In the genomic region with DNA sequence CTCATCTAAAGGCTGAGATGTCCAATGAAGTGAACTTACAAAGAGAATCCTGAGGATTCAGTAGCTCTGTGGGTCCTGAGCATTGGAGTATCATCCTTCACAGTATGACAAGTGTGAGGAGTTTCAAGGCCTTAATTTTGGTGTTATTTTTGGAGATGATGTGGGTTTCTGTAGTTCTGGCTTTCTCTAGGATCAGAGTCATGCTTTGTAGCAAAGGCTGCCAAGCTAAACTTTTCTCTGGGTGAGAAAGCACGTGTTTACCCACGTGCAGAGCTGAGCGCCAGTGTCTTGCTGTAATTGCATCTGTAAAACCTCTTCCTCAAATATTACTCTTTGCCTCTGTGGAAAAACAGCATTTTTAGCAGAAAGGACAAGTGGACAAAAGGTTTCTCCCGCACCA, we compare ENCODE assay signal across 15 cellular contexts.
DNase-seq lines count a peak whose midpoint lies in the region; ATAC-seq, FAIRE-seq and TF ChIP-seq lines count a peak whose summit lies in the region.
"Had no signal": no experiment of that assay in that cellular context is flagged by ENCODE, and none has a peak within 500 bp of the region (broad histone marks: within the 10 kb centered on the region; RNA-seq: fewer than 3 reads in every experiment).

No MANE protein-coding gene starts in this region.

- ATAC-seq in Right ventricle myocardium superior (ENCODE audit: poor library complexity) = peak; percentile 86

- H3K36me3 Mint-ChIP-seq in astrocyte (ENCODE audit: low read depth, unreplicated experiment) = no peaks in the 10 kb centered on the region

- H3K27me3 ChIP-seq in astrocyte (ENCODE audit: insufficient read depth, low read length) (no peaks in the 10 kb centered on the region), ovary (no peaks in the 10 kb centered on the region)
- H3K27me3 ChIP-seq: hepatocyte had no signal

- H3K36me3 ChIP-seq in astrocyte (ENCODE audit: insufficient read depth, low read length) (no peaks in the 10 kb centered on the region), ovary (no peaks in the 10 kb centered on the region)

- peaks cover 3% of the 10 kb centered on the region for H3K4me1 ChIP-seq in astrocyte (ENCODE audit: insufficient read depth, low read length)
- H3K4me1 ChIP-seq in ovary (ENCODE audit: insufficient read depth) = peaks cover 2% of the 10 kb centered on the region

- H3K4me2 ChIP-seq in astrocyte (ENCODE audit: low read length) = no peak overlapping the region
- H3K4me2 ChIP-seq: hepatocyte, smooth muscle cell had no signal

- H3K4me3 Mint-ChIP-seq in astrocyte (ENCODE audit: unreplicated experiment) = no peak overlapping the region
- H3K4me3 Mint-ChIP-seq: T-helper 1 cell treated with Interleukin-12 subunit alpha and Interleukin-12 subunit beta and Interleukin-4 antibody, amounts not matched to agents 30 μg/mL and 1 μg/mL, for 36 hours had no signal

- no peaks in the 10 kb centered on the region for H4K20me1 ChIP-seq in astrocyte (ENCODE audit: insufficient read depth, low read length)

- H2AFZ ChIP-seq in astrocyte (ENCODE audit: low read depth, low read length) = no peak overlapping the region
- H2AFZ ChIP-seq: hepatocyte had no signal

- 22 to 30% (median 27%) methylated on average over 4 of the region's 4 CpGs for WGBS in ovary, 3 donors

- no peak for FAIRE-seq in astrocyte (lab: Jason Lieb, UNC)

- no peaks in the 10 kb centered on the region for H3K27me3 Mint-ChIP-seq in astrocyte (ENCODE audit: low read depth, unreplicated experiment)

- no peak for TF ChIP-seq POLR2A in ovary (IDR thresholded peaks at IDR 0.05)

- no peaks in the 10 kb centered on the region for H3K4me1 Mint-ChIP-seq in astrocyte (ENCODE audit: low read depth, unreplicated experiment)

- no peaks in the 10 kb centered on the region for H3K79me2 ChIP-seq in astrocyte (ENCODE audit: insufficient read depth, low read length)
- H3K79me2 ChIP-seq: hepatocyte had no signal

- DNase-seq in Daoy (ENCODE audit: low read depth) = peak; percentile 24
- DNase-seq in astrocyte (ENCODE audit: low read depth) = peak; percentile 69
- DNase-seq in Right ventricle myocardium superior = peak; percentile 63
- peak; percentile 53 to 62 (median 57) for DNase-seq in ovary
- DNase-seq in HCEC 1CT = no peak
- DNase-seq in NCI-H1436 treated with DMSO at 0.1 percent for 48 hours (lab: John Stamatoyannopoulos, UW) = no peak
- no peak for DNase-seq in OCI-M1 (lab: John Stamatoyannopoulos, UW)
- DNase-seq in NCI-H748 treated with DMSO at 0.1 percent for 48 hours (lab: John Stamatoyannopoulos, UW) = no peak
- DNase-seq: activated CD4-positive, alpha-beta T cell treated with anti-CD3 and anti-CD28 coated beads, Interleukin-2, amount 50 U/mL, for 4 hours; activated effector memory CD4-positive, alpha-beta T cell treated with anti-CD3 and anti-CD28 coated beads, Interleukin-2, amount 50 U/mL, for 16 hours; NCI-H1417; NCI-H82 had no signal

- H3K9ac ChIP-seq in astrocyte (ENCODE audit: low read length) = no peak overlapping the region

- H3K27ac Mint-ChIP-seq in astrocyte (ENCODE audit: unreplicated experiment) = no peak overlapping the region
- H3K27ac Mint-ChIP-seq: T-helper 1 cell treated with Interleukin-12 subunit alpha and Interleukin-12 subunit beta and Interleukin-4 antibody, amounts not matched to agents 30 μg/mL and 1 μg/mL, for 36 hours had no signal

- no peak overlapping the region for H3K4me3 ChIP-seq in astrocyte (ENCODE audit: insufficient read depth, low read depth, low read length)
- H3K4me3 ChIP-seq in ovary = no peak overlapping the region
- H3K4me3 ChIP-seq: hepatocyte, smooth muscle cell had no signal

- no peak for TF ChIP-seq EP300 in ovary (IDR thresholded peaks at IDR 0.05)

- no peak overlapping the region for H3K27ac ChIP-seq in astrocyte (ENCODE audit: low read depth, low read length)
- peak overlapping the region in 1 of 2 donors; percentile 50 for H3K27ac ChIP-seq in ovary
- H3K27ac ChIP-seq: hepatocyte had no signal

- intact Hi-C loops in Right ventricle myocardium superior (cut with DNase I) (no loop called here), ovary (cut with DNase I) (no loop called here)

- peaks cover 8% of the 10 kb centered on the region for H3K9me3 Mint-ChIP-seq in astrocyte (ENCODE audit: unreplicated experiment)
- H3K9me3 Mint-ChIP-seq: T-helper 1 cell treated with Interleukin-12 subunit alpha and Interleukin-12 subunit beta and Interleukin-4 antibody, amounts not matched to agents 30 μg/mL and 1 μg/mL, for 36 hours had no signal

- H3K9me3 ChIP-seq in astrocyte (ENCODE audit: insufficient read depth, low read depth, low read length) = no peaks in the 10 kb centered on the region
- H3K9me3 ChIP-seq in ovary = no peaks in the 10 kb centered on the region

- no peak for TF ChIP-seq CTCF in astrocyte (IDR thresholded peaks at IDR 0.05; ENCODE audit: insufficient read depth, low read depth, low read length)
- TF ChIP-seq CTCF in ovary (IDR thresholded peaks at IDR 0.05) = no peak

Comparison
In these comparisons a context has a peak if more than half of its experiments do, and no peak if none do; other contexts are left out.
1. DNase-seq: peak in Daoy (single experiment), astrocyte (single experiment), Right ventricle myocardium superior (single experiment) and ovary (5 of 5); none in HCEC 1CT (single experiment), NCI-H1436 treated with DMSO at 0.1 percent for 48 hours (single experiment), OCI-M1 (single experiment) and NCI-H748 treated with DMSO at 0.1 percent for 48 hours (single experiment).